3 cellular contexts compared by ENCODE assay signal in genomic region chr11:130262424-130262823, GRCh38.
TF ChIP-seq lines count a peak whose summit lies in the region.

No MANE protein-coding gene starts in this region.

TF ChIP-seq in liver, 16 proteins besides CTCF, POLR2A, EP300 and RAD21:
- peak; percentile 41 for TF ChIP-seq FOXA2 (IDR thresholded peaks at IDR 0.05)
- TF ChIP-seq YY1 (IDR thresholded peaks at IDR 0.05) = no peak

TF ChIP-seq in HepG2, 621 proteins besides CTCF, POLR2A, EP300 and RAD21:
- TF ChIP-seq DBP (CRISPR knock-in tag; IDR thresholded peaks at IDR 0.05; ENCODE audit: not compliant biosample characterization) (no peak), NCOA1 (CRISPR knock-in tag; IDR thresholded peaks at IDR 0.05) (no peak), RBM39 (IDR thresholded peaks at IDR 0.05; ENCODE audit: low read depth, low read length, poor library complexity, severe bottlenecking) (no peak), ZNF788 (CRISPR knock-in tag; IDR thresholded peaks at IDR 0.05; ENCODE audit: borderline replicate concordance) (no peak), ZBTB1 (CRISPR knock-in tag; IDR thresholded peaks at IDR 0.05; ENCODE audit: borderline replicate concordance) (no peak), ZNF570 (CRISPR knock-in tag; IDR thresholded peaks at IDR 0.05; ENCODE audit: borderline replicate concordance) (no peak), ZNF224 (CRISPR knock-in tag; IDR thresholded peaks at IDR 0.05) (no peak), HMGA1 (CRISPR knock-in tag; conservative IDR thresholded peaks at IDR 0.05) (no peak), FOXO1 (CRISPR knock-in tag; IDR thresholded peaks at IDR 0.05) (no peak), ZFP36L1 (CRISPR knock-in tag; IDR thresholded peaks at IDR 0.05) (no peak), MYPOP (CRISPR knock-in tag; IDR thresholded peaks at IDR 0.05) (no peak), REXO4 (CRISPR knock-in tag; IDR thresholded peaks at IDR 0.05; ENCODE audit: borderline replicate concordance) (no peak), MEF2D (CRISPR knock-in tag; IDR thresholded peaks at IDR 0.05) (no peak), ZNF563 (CRISPR knock-in tag; IDR thresholded peaks at IDR 0.05) (no peak)

TF ChIP-seq in WTC11, 78 proteins besides CTCF, POLR2A, EP300 and RAD21:
- no peak for TF ChIP-seq ETV6 (CRISPR knock-in tag; IDR thresholded peaks at IDR 0.05)
- TF ChIP-seq RELA (CRISPR knock-in tag; IDR thresholded peaks at IDR 0.05; ENCODE audit: borderline replicate concordance) = no peak
- TF ChIP-seq TP53 (CRISPR knock-in tag; IDR thresholded peaks at IDR 0.05) = no peak
- TF ChIP-seq JAZF1 (CRISPR knock-in tag; IDR thresholded peaks at IDR 0.05) = no peak
- TF ChIP-seq ARID4B (CRISPR knock-in tag; IDR thresholded peaks at IDR 0.05; ENCODE audit: borderline replicate concordance) = no peak
- no peak for TF ChIP-seq NFE2L1 (CRISPR knock-in tag; IDR thresholded peaks at IDR 0.05)
